1 cellular context compared by ENCODE assay signal in the genomic region with DNA sequence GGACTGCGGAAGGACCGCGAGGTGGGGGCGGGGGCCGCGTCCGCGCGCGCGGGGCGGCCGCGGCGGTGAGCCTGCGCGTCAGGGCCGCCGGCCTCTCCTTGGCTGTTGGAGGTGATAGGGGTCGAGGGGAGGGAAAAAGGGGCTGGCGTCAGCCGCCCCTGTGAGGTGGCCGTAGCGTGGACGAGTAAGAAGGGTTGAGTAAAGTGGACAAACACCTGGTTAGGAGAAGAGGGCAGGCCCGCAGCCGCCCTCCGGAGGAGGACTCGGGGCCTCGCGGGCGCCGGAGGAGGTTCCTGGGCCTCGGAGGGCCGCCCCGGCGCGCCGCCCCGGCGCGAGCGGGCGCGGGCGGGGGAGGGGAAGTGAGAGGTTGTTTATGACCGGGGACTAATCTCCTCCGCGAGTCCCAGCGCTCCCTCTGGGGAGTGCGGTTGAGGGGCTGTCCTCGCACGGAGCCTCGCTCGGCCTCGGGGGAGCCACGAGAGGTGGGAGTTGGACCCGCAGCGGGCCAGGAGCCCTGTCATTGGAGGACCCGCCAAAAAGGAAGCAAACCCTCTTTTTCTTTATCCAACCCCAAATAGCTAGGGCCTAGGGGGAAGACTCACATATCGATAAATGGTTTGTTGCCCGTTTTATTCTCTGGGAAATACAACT.
A peak's percentile ranks its signal among the peaks of the same experiment; 100 is the strongest.
TF ChIP-seq lines count a peak whose summit lies in the region.

No MANE protein-coding gene starts in this region.

TF ChIP-seq in HepG2, 621 proteins besides CTCF, POLR2A, EP300 and RAD21 (continued from another document):
- TF ChIP-seq, protein P1, sequence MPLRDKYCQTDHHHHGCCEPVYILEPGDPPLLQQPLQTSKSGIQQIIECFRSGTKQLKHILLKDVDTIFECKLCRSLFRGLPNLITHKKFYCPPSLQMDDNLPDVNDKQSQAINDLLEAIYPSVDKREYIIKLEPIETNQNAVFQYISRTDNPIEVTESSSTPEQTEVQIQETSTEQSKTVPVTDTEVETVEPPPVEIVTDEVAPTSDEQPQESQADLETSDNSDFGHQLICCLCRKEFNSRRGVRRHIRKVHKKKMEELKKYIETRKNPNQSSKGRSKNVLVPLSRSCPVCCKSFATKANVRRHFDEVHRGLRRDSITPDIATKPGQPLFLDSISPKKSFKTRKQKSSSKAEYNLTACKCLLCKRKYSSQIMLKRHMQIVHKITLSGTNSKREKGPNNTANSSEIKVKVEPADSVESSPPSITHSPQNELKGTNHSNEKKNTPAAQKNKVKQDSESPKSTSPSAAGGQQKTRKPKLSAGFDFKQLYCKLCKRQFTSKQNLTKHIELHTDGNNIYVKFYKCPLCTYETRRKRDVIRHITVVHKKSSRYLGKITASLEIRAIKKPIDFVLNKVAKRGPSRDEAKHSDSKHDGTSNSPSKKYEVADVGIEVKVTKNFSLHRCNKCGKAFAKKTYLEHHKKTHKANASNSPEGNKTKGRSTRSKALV (CRISPR knock-in tag; IDR thresholded peaks at IDR 0.05): no peak
- TF ChIP-seq FOXK1 (CRISPR knock-in tag; IDR thresholded peaks at IDR 0.05; ENCODE audit: borderline replicate concordance, low read depth): no peak
- 0 out of 2 replicates have a peak, but pooled peaks have one; percentile 12 for TF ChIP-seq ZSCAN21 (CRISPR knock-in tag; IDR thresholded peaks at IDR 0.05; ENCODE audit: borderline replicate concordance)
- TF ChIP-seq NFE2L2 (IDR thresholded peaks at IDR 0.05; ENCODE audit: low read length): no peak
- no peak for TF ChIP-seq BRCA1 (CRISPR knock-in tag; IDR thresholded peaks at IDR 0.05)
- TF ChIP-seq MAX (IDR thresholded peaks at IDR 0.05): peak; percentile 48
- TF ChIP-seq RBAK (CRISPR knock-in tag; IDR thresholded peaks at IDR 0.05): no peak
- no peak for TF ChIP-seq ZNF446 (CRISPR knock-in tag; IDR thresholded peaks at IDR 0.05)
- no peak for TF ChIP-seq ZNF44 (CRISPR knock-in tag; IDR thresholded peaks at IDR 0.05)
- no peak for TF ChIP-seq KLF11 (CRISPR knock-in tag; IDR thresholded peaks at IDR 0.05)
- TF ChIP-seq ZNF101 (CRISPR knock-in tag; IDR thresholded peaks at IDR 0.05; ENCODE audit: borderline replicate concordance, low read depth): peak; percentile 46; the same call in 1 of the 2 replicates
- TF ChIP-seq ADNP (CRISPR knock-in tag; IDR thresholded peaks at IDR 0.05): no peak
